ENCODE assay signal across 9 cellular contexts in the genomic region with DNA sequence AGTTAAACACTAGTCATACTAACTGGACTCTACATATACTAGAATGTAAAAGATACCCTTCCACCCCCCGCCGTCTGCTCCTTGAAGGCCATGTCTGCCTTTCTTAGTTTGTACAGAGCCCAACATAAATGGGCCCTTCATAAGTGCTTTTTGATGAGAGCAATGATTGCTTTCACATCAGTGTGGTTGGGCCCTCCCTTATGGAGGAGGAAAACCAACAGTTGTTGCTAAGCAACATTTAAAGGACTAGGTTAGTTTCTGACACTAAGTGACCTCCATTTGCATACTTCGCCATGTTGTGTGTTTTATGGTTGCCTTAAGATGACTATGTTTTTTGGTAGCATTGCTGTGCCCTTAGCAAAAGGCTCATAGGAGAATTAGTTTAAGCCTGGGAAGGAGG.
DNase-seq lines count a peak whose midpoint lies in the region; ATAC-seq, FAIRE-seq and TF ChIP-seq lines count a peak whose summit lies in the region.
"Had no signal": no experiment of that assay in that cellular context is flagged by ENCODE, and none has a peak within 500 bp of the region (broad histone marks: within the 10 kb centered on the region; RNA-seq: fewer than 3 reads in every experiment).

No MANE protein-coding gene starts in this region.

- ATAC-seq in GM21786 (IDR thresholded peaks at IDR 0.05; ENCODE audit: unreplicated experiment): peak; percentile 33
- peak; percentile 77 for ATAC-seq in effector memory CD8-positive, alpha-beta T cell (replicated peaks)
- ATAC-seq in upper lobe of right lung: peak; percentile 33
- ATAC-seq in omental fat pad (ENCODE audit: low FRiP score): no peak

- H3K4me3 Mint-ChIP-seq in effector memory CD8-positive, alpha-beta T cell: peak overlapping the region; percentile 62 to 76

- no peak for TF ChIP-seq POLR2A in GM12892 (IDR thresholded peaks at IDR 0.05; ENCODE audit: low read depth, low read length)

- FAIRE-seq in GM12892 (lab: Jason Lieb, UNC): peak; percentile 95

- no peak for TF ChIP-seq CTCF in upper lobe of right lung (IDR thresholded peaks at IDR 0.05)
- TF ChIP-seq CTCF in omental fat pad (IDR thresholded peaks at IDR 0.05): no peak

- H3K36me3 Mint-ChIP-seq in effector memory CD8-positive, alpha-beta T cell (ENCODE audit: insufficient read depth): peaks cover 53% of the 10 kb centered on the region

- no peaks in the 10 kb centered on the region for H3K27me3 Mint-ChIP-seq in effector memory CD8-positive, alpha-beta T cell

- no peaks in the 10 kb centered on the region for H3K9me3 ChIP-seq in upper lobe of right lung
- H3K9me3 ChIP-seq in MG63: no peaks in the 10 kb centered on the region

- peak overlapping the region; percentile 24 for H3K27ac ChIP-seq in upper lobe of right lung
- H3K27ac ChIP-seq: cardiac muscle cell had no signal

- H3K27me3 ChIP-seq in upper lobe of right lung (no peaks in the 10 kb centered on the region), MG63 (no peaks in the 10 kb centered on the region)
- H3K27me3 ChIP-seq: cardiac muscle cell had no signal

- no peak overlapping the region for H3K4me3 ChIP-seq in upper lobe of right lung
- H3K4me3 ChIP-seq in MG63: no peak overlapping the region
- H3K4me3 ChIP-seq: cardiac muscle cell had no signal

- peaks cover 53% of the 10 kb centered on the region for H3K4me1 ChIP-seq in upper lobe of right lung

- H3K36me3 ChIP-seq in upper lobe of right lung: peaks cover 8% of the 10 kb centered on the region
- H3K36me3 ChIP-seq in MG63: peaks cover 13% of the 10 kb centered on the region
- H3K36me3 ChIP-seq: cardiac muscle cell had no signal

- peaks cover 3 to 8% of the 10 kb centered on the region in 2 donors for H3K9me3 Mint-ChIP-seq in effector memory CD8-positive, alpha-beta T cell

- DNase-seq in GM12892 (ENCODE audit: insufficient read length): no peak
- DNase-seq in NCI-H2029 (lab: John Stamatoyannopoulos, UW): peak; percentile 71
- DNase-seq in effector memory CD8-positive, alpha-beta T cell: peak; percentile 45 to 53 (median 52)
- no peak for DNase-seq in upper lobe of right lung
- DNase-seq in omental fat pad (ENCODE audit: low spot score): no peak
- no peak for DNase-seq in UCSD-AML1 (lab: John Stamatoyannopoulos, UW; ENCODE audit: unreplicated experiment)
- DNase-seq in MG63: no peak

- H3K27ac Mint-ChIP-seq in effector memory CD8-positive, alpha-beta T cell: peak overlapping the region; percentile 95 to 96

- intact Hi-C loops in upper lobe of right lung (cut with DNase I): no loop called here

- H3K4me1 Mint-ChIP-seq in effector memory CD8-positive, alpha-beta T cell (ENCODE audit: low read depth in 2 of 2): peaks cover 52 to 86% of the 10 kb centered on the region in 2 donors

Comparison
In these comparisons a context has a peak if more than half of its experiments do, and no peak if none do; other contexts are left out.
1. DNase-seq: peak in NCI-H2029 (single experiment) and effector memory CD8-positive, alpha-beta T cell (3 of 3); none in GM12892 (single experiment), upper lobe of right lung (single experiment), omental fat pad (single experiment), UCSD-AML1 (single experiment) and MG63 (single experiment).